In the genomic region with DNA sequence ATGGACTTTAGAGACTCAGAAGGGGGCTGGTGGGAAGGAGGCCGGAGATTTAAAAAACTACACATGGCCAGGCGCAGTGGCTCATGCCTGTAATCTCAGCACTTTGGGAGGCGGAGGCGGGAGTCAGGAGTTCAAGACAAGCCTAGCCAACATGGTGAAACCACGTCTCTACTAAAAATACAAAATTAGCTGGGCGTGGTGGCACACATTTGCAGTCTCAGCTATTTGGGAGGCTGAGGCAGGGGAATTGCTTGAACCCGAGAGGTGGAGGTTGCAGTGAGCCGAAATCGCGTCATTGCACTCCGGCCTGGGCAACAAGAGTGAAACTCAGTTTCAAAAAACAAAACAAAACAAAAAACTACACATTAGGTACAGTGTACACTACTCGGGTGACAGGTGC, we compare ENCODE assay signal across 7 cellular contexts.
A peak's percentile ranks its signal among the peaks of the same experiment; 100 is the strongest.
DNase-seq lines count a peak whose midpoint lies in the region; ATAC-seq and TF ChIP-seq lines count a peak whose summit lies in the region.
"Not testable (repeated sequence)": the region's sequence is repeated elsewhere in the genome, so short reads cannot be mapped to it uniquely, and the experiment has no call there.

No MANE protein-coding gene starts in this region.

- H3K4me1 ChIP-seq in HAP-1, result peaks cover 13% of the 10 kb centered on the region
- H3K4me1 ChIP-seq in Panc1 (ENCODE audit: control insufficient read depth, insufficient read depth, low read length), result not testable (repeated sequence)
- peaks cover 30% of the 10 kb centered on the region for H3K4me1 ChIP-seq in left ventricle myocardium inferior
- H3K4me1 ChIP-seq in gastrocnemius medialis, result peaks cover 10 to 11% of the 10 kb centered on the region in 2 donors

- H3K27me3 ChIP-seq in HAP-1 (ENCODE audit: low read depth); Panc1 (ENCODE audit: control insufficient read depth, insufficient read depth, low read length); left ventricle myocardium inferior (ENCODE audit: low read depth); gastrocnemius medialis: not testable (repeated sequence)

- H3K36me3 ChIP-seq in HAP-1 (replicated peaks); Panc1 (ENCODE audit: control insufficient read depth, insufficient read depth, low read length); left ventricle myocardium inferior; gastrocnemius medialis: not testable (repeated sequence)

- H3K4me3 ChIP-seq in HAP-1 (peak overlapping the region; percentile 68), Panc1 (ENCODE audit: low read depth in 2 of 2, low read length in 2 of 2) (peak overlapping the region; percentile 57 to 94), left ventricle myocardium inferior (peak overlapping the region; percentile 81), gastrocnemius medialis (peak overlapping the region; percentile 68 to 92 (median 80))

- not testable (repeated sequence) for H3K9me3 Mint-ChIP-seq in activated T-cell treated with anti-CD3 and anti-CD28 coated beads, Interleukin-2, amount 50 U/mL, for 4 hours; central memory CD8-positive, alpha-beta T cell; naive B cell

- not testable (repeated sequence) for H3K27me3 Mint-ChIP-seq in activated T-cell treated with anti-CD3 and anti-CD28 coated beads, Interleukin-2, amount 50 U/mL, for 4 hours (ENCODE audit: low read depth); central memory CD8-positive, alpha-beta T cell; naive B cell

- BruUV-seq in Panc1 (replicated peaks; lab: Mats Ljungman, UMichigan), result not testable (repeated sequence)

- TF ChIP-seq CTCF in Panc1 (IDR thresholded peaks at IDR 0.05); left ventricle myocardium inferior (IDR thresholded peaks at IDR 0.05; ENCODE audit: borderline replicate concordance); gastrocnemius medialis (IDR thresholded peaks at IDR 0.05 in 4 of 5, conservative IDR thresholded peaks at IDR 0.05 in 1 of 5): not testable (repeated sequence)

- H3K27ac Mint-ChIP-seq in central memory CD8-positive, alpha-beta T cell (ENCODE audit: low read depth), result not testable (repeated sequence)
- H3K27ac Mint-ChIP-seq in naive B cell, result peak overlapping the region in 2 of 6 donors; percentile 38 to 97

- CTCF ChIA-PET in Panc1 (lab: Charles Lee), result not testable (repeated sequence)

- peaks cover 14% of the 10 kb centered on the region for H3K36me3 Mint-ChIP-seq in activated T-cell treated with anti-CD3 and anti-CD28 coated beads, Interleukin-2, amount 50 U/mL, for 4 hours (ENCODE audit: insufficient read depth)
- H3K36me3 Mint-ChIP-seq in central memory CD8-positive, alpha-beta T cell (ENCODE audit: insufficient read depth), result not testable (repeated sequence)
- peaks cover 7 to 16% of the 10 kb centered on the region in 2 donors for H3K36me3 Mint-ChIP-seq in naive B cell

- peak overlapping the region; percentile 82 for H3K27ac ChIP-seq in Panc1 (ENCODE audit: low read length)
- peak overlapping the region; percentile 76 for H3K27ac ChIP-seq in left ventricle myocardium inferior (replicated peaks)
- peak overlapping the region; percentile 48 to 81 (median 75) for H3K27ac ChIP-seq in gastrocnemius medialis

- not testable (repeated sequence) for TF ChIP-seq POLR2A in gastrocnemius medialis (IDR thresholded peaks at IDR 0.05)

- intact Hi-C loops in Panc1 (cut with micrococcal nuclease; ENCODE audit: unreplicated experiment), result loop anchor here (5.0 to 10.0 kb wide), 2 partner anchors 81 to 554 kb away; partner anchors contain the start of gene ZNF33B
- intact Hi-C loops in left ventricle myocardium inferior (cut with micrococcal nuclease), result not testable (repeated sequence)
- intact Hi-C loops in gastrocnemius medialis (cut with DNase I; ENCODE audit: low total_unique reads), result loop anchor here (1.0 to 5.0 kb wide), 2 partner anchors 85 to 229 kb away; partner anchors contain the start of genes BMS1 and ZNF33B

- ATAC-seq in Panc1; activated T-cell treated with anti-CD3 and anti-CD28 coated beads, Interleukin-2, amount 50 U/mL, for 4 hours; central memory CD8-positive, alpha-beta T cell (replicated peaks; ENCODE audit: extremely low read depth, poor library complexity, severe bottlenecking); naive B cell (ENCODE audit: low read depth in 2 of 2); gastrocnemius medialis: not testable (repeated sequence)

- peaks cover 38% of the 10 kb centered on the region for H3K4me1 Mint-ChIP-seq in activated T-cell treated with anti-CD3 and anti-CD28 coated beads, Interleukin-2, amount 50 U/mL, for 4 hours (ENCODE audit: low read depth)
- peaks cover 40% of the 10 kb centered on the region for H3K4me1 Mint-ChIP-seq in central memory CD8-positive, alpha-beta T cell
- peaks cover 25 to 37% (median 32%) of the 10 kb centered on the region in 3 donors for H3K4me1 Mint-ChIP-seq in naive B cell

- POLR2A ChIA-PET in Panc1 (lab: Charles Lee), result not testable (repeated sequence)

- H3K9me3 ChIP-seq in HAP-1; Panc1 (ENCODE audit: control insufficient read depth, insufficient read depth, low read depth, low read length); left ventricle myocardium inferior (replicated peaks); gastrocnemius medialis: not testable (repeated sequence)

- H3K4me3 Mint-ChIP-seq in activated T-cell treated with anti-CD3 and anti-CD28 coated beads, Interleukin-2, amount 50 U/mL, for 4 hours, result peak overlapping the region; percentile 98
- peak overlapping the region; percentile 99 for H3K4me3 Mint-ChIP-seq in central memory CD8-positive, alpha-beta T cell
- peak overlapping the region; percentile 96 to 100 (median 98) for H3K4me3 Mint-ChIP-seq in naive B cell

- DNase-seq in HAP-1 (ENCODE audit: low spot score in 2 of 2); Panc1 (ENCODE audit: low read depth, low spot score); activated T-cell treated with anti-CD3 and anti-CD28 coated beads, Interleukin-2, amount 50 U/mL, for 4 hours; central memory CD8-positive, alpha-beta T cell (ENCODE audit: low spot score in 2 of 2); left ventricle myocardium inferior; naive B cell; gastrocnemius medialis: not testable (repeated sequence)

- in situ Hi-C loops in HAP-1 (cut with MboI; ENCODE audit: low sequenced_read_pairs); Panc1 (cut with HindIII; ENCODE audit: low pct_unique_long_range_greater_than_20kb, low sequenced_read_pairs): not testable (repeated sequence)
- in situ Hi-C loops in gastrocnemius medialis (cut with MboI; ENCODE audit: low sequenced_read_pairs in 4 of 4), result loop anchor here in 2 of 4 donors (10.0 kb wide), 1 partner anchor 231 kb away; the partner anchor contains the start of gene BMS1 (in 2 of the 2)
